In genomic region chr7:64938540-64938939, GRCh38 we compare ENCODE assay signal across 32 cellular contexts.
"Had no signal": no experiment of that assay in that cellular context is flagged by ENCODE, and none has a peak within 500 bp of the region (broad histone marks: within the 10 kb centered on the region; RNA-seq: fewer than 3 reads in every experiment).

No MANE protein-coding gene starts in this region.

- H3K27ac ChIP-seq: adrenal gland, ascending aorta, body of pancreas, brain microvascular endothelial cell, breast epithelium, cardiac muscle cell had no signal

- ATAC-seq: activated naive CD8-positive, alpha-beta T cell treated with anti-CD3 and anti-CD28 coated beads, Interleukin-2, amount 50 U/mL, for 24 hours; activated T-cell treated with anti-CD3 and anti-CD28 coated beads, Interleukin-2, amount 50 U/mL, for 4 hours; activated T-cell treated with anti-CD3 and anti-CD28 coated beads, Interleukin-2, amount 50 U/mL, for 72 hours; activated T-helper 17 cell treated with anti-CD3 and anti-CD28 coated beads, Interleukin-2, amount 50 U/mL, for 72 hours; body of pancreas had no signal

- H3K36me3 ChIP-seq: adrenal gland, ascending aorta, brain microvascular endothelial cell, breast epithelium, cardiac muscle cell had no signal

- H3K9me3 ChIP-seq: body of pancreas had no signal

- H3K27me3 ChIP-seq: adrenal gland, ascending aorta, body of pancreas, brain microvascular endothelial cell, breast epithelium, cardiac muscle cell had no signal

- H3K4me3 ChIP-seq: adrenal gland, ascending aorta, body of pancreas, breast epithelium, cardiac muscle cell had no signal

- FAIRE-seq: astrocyte, bronchial epithelial cell had no signal

- H3K4me1 ChIP-seq: adrenal gland, ascending aorta, body of pancreas, breast epithelium had no signal

- DNase-seq: activated effector memory CD4-positive, alpha-beta T cell treated with anti-CD3 and anti-CD28 coated beads, Interleukin-2, amount 50 U/mL, for 16 hours; activated effector memory CD4-positive, alpha-beta T cell treated with Interleukin-2 at 50 U/mL for 16 hours; activated gamma-delta T cell; activated gamma-delta T cell treated with Interleukin-2 at 50 U/mL for 16 hours; activated naive CD4-positive, alpha-beta T cell; activated naive CD4-positive, alpha-beta T cell treated with anti-CD3 and anti-CD28 coated beads for 36 hours; activated naive CD4-positive, alpha-beta T cell treated with anti-CD3 and anti-CD28 coated beads, Interleukin-2, amount 10 ng/mL, durations not matched to agents 7 days and 5 days; activated naive CD4-positive, alpha-beta T cell treated with anti-CD3 and anti-CD28 coated beads, Interleukin-2, amount 50 U/mL, for 16 hours; activated naive CD4-positive, alpha-beta T cell treated with Interleukin-2 at 50 U/mL for 16 hours; activated naive CD8-positive, alpha-beta T cell treated with anti-CD3 and anti-CD28 coated beads for 36 hours; activated naive CD8-positive, alpha-beta T cell treated with anti-CD3 and anti-CD28 coated beads, Interleukin-2, amount 10 ng/mL, durations not matched to agents 7 days and 5 days; activated naive CD8-positive, alpha-beta T cell treated with anti-CD3 and anti-CD28 coated beads, Interleukin-2, amount 50 U/mL, for 24 hours; activated T-cell treated with anti-CD3 and anti-CD28 coated beads, Interleukin-2, amount 50 U/mL, for 24 hours; activated T-cell treated with anti-CD3 and anti-CD28 coated beads, Interleukin-2, amount 50 U/mL, for 4 hours; activated T-cell treated with anti-CD3 and anti-CD28 coated beads, Interleukin-2, amount 50 U/mL, for 48 hours; activated T-cell treated with anti-CD3 and anti-CD28 coated beads, Interleukin-2, amount 50 U/mL, for 72 hours; adrenal gland; amniotic stem cell; amygdala; anterior cingulate cortex; aorta; body of pancreas; brain microvascular endothelial cell; caudate nucleus; central memory CD4-positive, alpha-beta T cell; cerebellar nuclear complex had no signal
